ENCODE assay signal across 9 cellular contexts in genomic region chr10:102066421-102067068, GRCh38. TPM values are rescaled to one million over a fixed set of nuclear protein-coding genes. Genes with fewer than 3 reads are reported as not detected.
A peak's percentile ranks its signal among the peaks of the same experiment; 100 is the strongest.
DNase-seq lines count a peak whose midpoint lies in the region; ATAC-seq, FAIRE-seq and TF ChIP-seq lines count a peak whose summit lies in the region.
"Had no signal": no experiment of that assay in that cellular context is flagged by ENCODE, and none has a peak within 500 bp of the region (broad histone marks: within the 10 kb centered on the region; RNA-seq: fewer than 3 reads in every experiment).

No MANE protein-coding gene starts in this region.

- peaks cover 37% of the 10 kb centered on the region for H3K79me2 ChIP-seq in keratinocyte (ENCODE audit: control insufficient read depth, insufficient read depth, low read length)

- intact Hi-C loops in activated CD4-positive, alpha-beta T cell treated with anti-CD3 and anti-CD28 coated beads, Interleukin-2, amount 10 ng/mL, durations not matched to agents 24 days and 14 days (cut with micrococcal nuclease) = loop anchor here (5.0 to 10.0 kb wide), 2 partner anchors 284 to 1002 kb away; partner anchors contain the start of genes KAZALD1 and NPM3

- no peaks in the 10 kb centered on the region for H3K9me3 Mint-ChIP-seq in activated CD4-positive, alpha-beta T cell treated with anti-CD3 and anti-CD28 coated beads, Interleukin-2, amount 10 ng/mL, durations not matched to agents 24 days and 14 days
- no peaks in the 10 kb centered on the region for H3K9me3 Mint-ChIP-seq in WTC11

- peaks cover 23% of the 10 kb centered on the region for H3K4me1 Mint-ChIP-seq in activated CD4-positive, alpha-beta T cell treated with anti-CD3 and anti-CD28 coated beads, Interleukin-2, amount 10 ng/mL, durations not matched to agents 24 days and 14 days
- peaks cover 15% of the 10 kb centered on the region for H3K4me1 Mint-ChIP-seq in WTC11

- DNase-seq in activated CD4-positive, alpha-beta T cell treated with anti-CD3 and anti-CD28 coated beads, Interleukin-2, amount 10 ng/mL, durations not matched to agents 24 days and 14 days = peak; percentile 60
- DNase-seq in activated CD4-positive, alpha-beta T cell treated with anti-CD3 and anti-CD28 coated beads, Interleukin-2, amount 50 U/mL, for 4 hours = no peak
- no peak for DNase-seq in WTC11 (ENCODE audit: low spot score)
- DNase-seq in keratinocyte (ENCODE audit: low read depth, low spot score) = no peak
- no peak for DNase-seq in AG08396 (ENCODE audit: low spot score)
- DNase-seq in NCI-H2029 treated with DMSO at 0.1 percent for 48 hours (lab: John Stamatoyannopoulos, UW) = no peak
- DNase-seq: DMS79 had no signal

- ATAC-seq in WTC11 = no peak
- no peak for ATAC-seq in GM18909 (IDR thresholded peaks at IDR 0.05; ENCODE audit: poor library complexity, unreplicated experiment)

- CTCF ChIA-PET in WTC11 (lab: Charles Lee) = interaction anchor here (0.7 to 9.0 kb wide), 5 partner anchors 9 to 227 kb away, joined by 3 to 134 read pairs (median 3); partner anchors contain the start of gene KCNIP2

- H3K27ac Mint-ChIP-seq in activated CD4-positive, alpha-beta T cell treated with anti-CD3 and anti-CD28 coated beads, Interleukin-2, amount 10 ng/mL, durations not matched to agents 24 days and 14 days = peak overlapping the region; percentile 78
- no peak overlapping the region for H3K27ac Mint-ChIP-seq in WTC11

- H3K9me3 ChIP-seq in keratinocyte (ENCODE audit: control insufficient read depth, low read depth, low read length) (no peaks in the 10 kb centered on the region), subcutaneous abdominal adipose tissue (ENCODE audit: control insufficient read depth in 5 of 5, low read length in 5 of 5) (no peaks in the 10 kb centered on the region)

- H3K4me3 ChIP-seq in keratinocyte (ENCODE audit: control insufficient read depth in 2 of 3, extremely low read depth in 1 of 3, insufficient read depth in 2 of 3, low read depth in 1 of 3, low read length in 3 of 3) (peak overlapping the region; percentile 76 to 85 (median 82)), subcutaneous abdominal adipose tissue (ENCODE audit: low read depth in 1 of 5, low read length in 5 of 5) (peak overlapping the region; percentile 40 to 96 (median 78))

- H3K27me3 Mint-ChIP-seq in activated CD4-positive, alpha-beta T cell treated with anti-CD3 and anti-CD28 coated beads, Interleukin-2, amount 10 ng/mL, durations not matched to agents 24 days and 14 days = no peaks in the 10 kb centered on the region
- peaks cover 22% of the 10 kb centered on the region for H3K27me3 Mint-ChIP-seq in WTC11 (ENCODE audit: low read depth)

- peaks cover 2% of the 10 kb centered on the region for H4K20me1 ChIP-seq in keratinocyte (ENCODE audit: control insufficient read depth, extremely low read depth, insufficient read depth, low read length)

- H3K4me2 ChIP-seq in keratinocyte (ENCODE audit: control insufficient read depth, extremely low read depth, insufficient read depth, low read depth, low read length) = peak overlapping the region; percentile 90

- H2AFZ ChIP-seq in keratinocyte (ENCODE audit: control insufficient read depth, low read length) = no peak overlapping the region

- H3K4me1 ChIP-seq in keratinocyte (ENCODE audit: control insufficient read depth, extremely low read depth, insufficient read depth, low read length) (peaks cover 22% of the 10 kb centered on the region), subcutaneous abdominal adipose tissue (ENCODE audit: control insufficient read depth in 5 of 5, insufficient read depth in 5 of 5, low read length in 5 of 5) (peaks cover 9 to 44% (median 35%) of the 10 kb centered on the region in 5 donors)

- dilution Hi-C loops in keratinocyte (cut with MboI; ENCODE audit: extremely low pct_ligation_motif_present, low sequenced_read_pairs) = no loop called here

- H3K27me3 ChIP-seq in keratinocyte (ENCODE audit: control insufficient read depth, extremely low read depth, insufficient read depth, low read length) = no peaks in the 10 kb centered on the region
- H3K27me3 ChIP-seq in subcutaneous abdominal adipose tissue (ENCODE audit: control insufficient read depth in 5 of 5, insufficient read depth in 4 of 5, low read length in 5 of 5) = no peaks in the 10 kb centered on the region

- peaks cover 7% of the 10 kb centered on the region for H3K36me3 Mint-ChIP-seq in activated CD4-positive, alpha-beta T cell treated with anti-CD3 and anti-CD28 coated beads, Interleukin-2, amount 10 ng/mL, durations not matched to agents 24 days and 14 days (ENCODE audit: low read depth)
- H3K36me3 Mint-ChIP-seq in WTC11 = no peaks in the 10 kb centered on the region

- no peak for FAIRE-seq in keratinocyte (lab: Jason Lieb, UNC)

- TF ChIP-seq CTCF in WTC11 (IDR thresholded peaks at IDR 0.05) = no peak
- no peak for TF ChIP-seq CTCF in keratinocyte (optimal IDR thresholded peaks at IDR 0.05 in 1 of 3, IDR thresholded peaks at IDR 0.05 in 1 of 3, conservative IDR thresholded peaks at IDR 0.05 in 1 of 3; ENCODE audit: extremely low read depth in 1 of 3, insufficient read depth in 2 of 3, low read length in 3 of 3)

- H3K27ac ChIP-seq in keratinocyte (ENCODE audit: control insufficient read depth, insufficient read depth, low read length) = no peak overlapping the region
- no peak overlapping the region for H3K27ac ChIP-seq in subcutaneous abdominal adipose tissue (ENCODE audit: low read depth, low read length)

- peak overlapping the region; percentile 87 for H3K4me3 Mint-ChIP-seq in activated CD4-positive, alpha-beta T cell treated with anti-CD3 and anti-CD28 coated beads, Interleukin-2, amount 10 ng/mL, durations not matched to agents 24 days and 14 days
- peak overlapping the region; percentile 81 for H3K4me3 Mint-ChIP-seq in WTC11

- peak overlapping the region; percentile 86 for H3K9ac ChIP-seq in keratinocyte (ENCODE audit: control insufficient read depth, extremely low read depth, insufficient read depth, low read length)
- peak overlapping the region; percentile 68 to 94 (median 92) for H3K9ac ChIP-seq in subcutaneous abdominal adipose tissue (ENCODE audit: low read length in 5 of 5)

- H3K36me3 ChIP-seq in keratinocyte (ENCODE audit: control insufficient read depth in 2 of 2, extremely low read depth in 1 of 2, insufficient read depth in 2 of 2, low read length in 2 of 2) (peaks cover 1 to 19% of the 10 kb centered on the region in 2 experiments), subcutaneous abdominal adipose tissue (ENCODE audit: control insufficient read depth in 5 of 5, insufficient read depth in 5 of 5, low read length in 5 of 5) (peaks cover 0 to 26% (median 5%) of the 10 kb centered on the region in 5 donors)

- POLR2A ChIA-PET in WTC11 (lab: Charles Lee) = interaction anchor here (1.4 kb wide), 1 partner anchor 10 kb away, joined by 6 read pairs; the partner anchor contains the start of gene ARMH3

- H3K9me1 ChIP-seq in keratinocyte (ENCODE audit: control insufficient read depth, extremely low read depth, insufficient read depth, low read length) = no peaks in the 10 kb centered on the region

TF ChIP-seq in WTC11, 78 proteins besides CTCF, POLR2A, EP300 and RAD21:
- TF ChIP-seq MAX (CRISPR knock-in tag; IDR thresholded peaks at IDR 0.05) (0 out of 2 replicates have a peak, but pooled peaks have one; percentile 24), ETV6 (CRISPR knock-in tag; IDR thresholded peaks at IDR 0.05) (no peak)
TF ChIP-seq in WTC11: peak in this region for 1.

RNA-seq across cellular contexts. Expression of gene HPS6, which starts 1.4 kb away (rescaled TPM):
- total RNA-seq in activated CD4-positive, alpha-beta T cell treated with anti-CD3 and anti-CD28 coated beads, Interleukin-2, amount 10 ng/mL, durations not matched to agents 24 days and 14 days = 22.7 and 25.8 TPM in 2 replicates
- total RNA-seq in WTC11 (2021) = 18.7 to 20.6 TPM (median 20.6 TPM) in 3 replicates
- 8.6 to 15.7 TPM (median 13.3 TPM) in 3 replicates for polyA plus RNA-seq in keratinocyte
- 3.0 TPM for polyA plus RNA-seq in keratinocyte (2011; ENCODE audit: low read depth)
- polyA plus RNA-seq in keratinocyte (2011; cell fraction: cytosol; rRNA removed) = 6.1 and 12.0 TPM in 2 replicates
- polyA plus RNA-seq in keratinocyte (2011; cell fraction: nucleus; rRNA removed) = 13.3 and 19.3 TPM in 2 replicates
- 10.1 and 21.5 TPM in 2 replicates for polyA plus RNA-seq in keratinocyte (2012; ENCODE audit: low replicate concordance)
- 15.5 to 21.3 TPM (median 21.3 TPM) in 3 replicates for polyA minus RNA-seq in keratinocyte
- polyA minus RNA-seq in keratinocyte (2011; cell fraction: cytosol; rRNA and poly(A)+ RNA removed) = 29.0 TPM
- 19.7 and 21.6 TPM in 2 replicates for polyA minus RNA-seq in keratinocyte (2011; cell fraction: nucleus; rRNA and poly(A)+ RNA removed)

RNA-seq across cellular contexts. Expression of gene ARMH3, which starts 10.6 kb away (rescaled TPM):
- total RNA-seq in activated CD4-positive, alpha-beta T cell treated with anti-CD3 and anti-CD28 coated beads, Interleukin-2, amount 10 ng/mL, durations not matched to agents 24 days and 14 days = 20.9 and 23.2 TPM in 2 replicates
- total RNA-seq in WTC11 (2021) = 16.0 to 17.9 TPM (median 17.1 TPM) in 3 replicates
- 23.2 to 25.3 TPM (median 25.2 TPM) in 3 replicates for polyA plus RNA-seq in keratinocyte
- polyA plus RNA-seq in keratinocyte (2011; ENCODE audit: low read depth) = 4.9 TPM
- 17.5 and 23.4 TPM in 2 replicates for polyA plus RNA-seq in keratinocyte (2011; cell fraction: cytosol; rRNA removed)
- 27.4 and 30.2 TPM in 2 replicates for polyA plus RNA-seq in keratinocyte (2011; cell fraction: nucleus; rRNA removed)
- polyA plus RNA-seq in keratinocyte (2012; ENCODE audit: low replicate concordance) = 10.2 and 21.6 TPM in 2 replicates
- polyA minus RNA-seq in keratinocyte = 18.3 to 33.2 TPM (median 22.1 TPM) in 3 replicates
- 10.9 TPM for polyA minus RNA-seq in keratinocyte (2011; cell fraction: cytosol; rRNA and poly(A)+ RNA removed)
- 19.7 and 37.6 TPM in 2 replicates for polyA minus RNA-seq in keratinocyte (2011; cell fraction: nucleus; rRNA and poly(A)+ RNA removed)

RNA-seq across cellular contexts. Expression of gene LDB1, which starts 53.6 kb away (rescaled TPM):
- 76.4 and 78.2 TPM in 2 replicates for total RNA-seq in activated CD4-positive, alpha-beta T cell treated with anti-CD3 and anti-CD28 coated beads, Interleukin-2, amount 10 ng/mL, durations not matched to agents 24 days and 14 days
- total RNA-seq in WTC11 (2021) = 89.1 to 100 TPM (median 94.2 TPM) in 3 replicates
- 71.7 to 166 TPM (median 97.3 TPM) in 3 replicates for polyA plus RNA-seq in keratinocyte
- polyA plus RNA-seq in keratinocyte (2011; ENCODE audit: low read depth) = 23.5 TPM
- 57.6 and 69.3 TPM in 2 replicates for polyA plus RNA-seq in keratinocyte (2011; cell fraction: cytosol; rRNA removed)
- polyA plus RNA-seq in keratinocyte (2011; cell fraction: nucleus; rRNA removed) = 344 and 409 TPM in 2 replicates
- polyA plus RNA-seq in keratinocyte (2012; ENCODE audit: low replicate concordance) = 59.9 and 64.4 TPM in 2 replicates
- polyA minus RNA-seq in keratinocyte = 179 to 205 TPM (median 190 TPM) in 3 replicates
- 107 TPM for polyA minus RNA-seq in keratinocyte (2011; cell fraction: cytosol; rRNA and poly(A)+ RNA removed)
- polyA minus RNA-seq in keratinocyte (2011; cell fraction: nucleus; rRNA and poly(A)+ RNA removed) = 104 and 137 TPM in 2 replicates
